15 cellular contexts compared by ENCODE assay signal in the genomic region with DNA sequence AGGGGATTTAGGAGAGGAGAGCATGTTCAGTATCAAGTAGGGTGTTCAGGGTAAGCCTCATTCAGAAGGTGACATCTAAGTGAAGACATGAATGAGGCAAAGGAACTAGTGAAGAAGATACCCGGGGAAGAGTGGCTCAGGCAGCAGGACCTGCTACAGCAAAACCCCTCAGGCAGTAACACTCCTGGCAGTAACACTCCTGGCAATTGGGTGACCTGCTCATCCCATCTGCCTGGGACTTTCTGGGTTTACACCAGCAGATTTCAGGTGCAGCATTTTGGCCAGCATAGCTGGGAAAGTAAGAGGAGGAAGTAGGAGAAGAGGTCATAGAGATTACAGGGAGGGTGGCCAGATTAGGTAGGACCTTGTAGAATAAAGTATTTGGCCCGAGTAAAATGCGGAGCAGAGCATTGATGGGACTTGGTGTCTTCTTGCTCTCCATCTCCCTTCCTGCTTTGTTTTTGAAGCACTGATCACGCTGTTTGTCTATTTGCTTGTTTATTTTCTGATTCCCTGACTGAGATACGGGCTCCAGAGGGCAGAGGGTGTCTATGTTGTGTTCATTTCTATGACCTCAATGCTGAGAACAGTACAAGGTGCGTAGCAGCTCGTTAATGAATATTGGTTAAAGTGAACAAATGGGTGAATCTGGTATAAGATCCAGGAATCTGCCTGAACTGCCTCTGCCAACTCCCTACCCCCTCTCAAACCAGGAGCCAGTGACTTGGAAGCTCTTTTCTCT.
DNase-seq lines count a peak whose midpoint lies in the region; TF ChIP-seq lines count a peak whose summit lies in the region.
"Had no signal": no experiment of that assay in that cellular context is flagged by ENCODE, and none has a peak within 500 bp of the region (broad histone marks: within the 10 kb centered on the region; RNA-seq: fewer than 3 reads in every experiment).

No MANE protein-coding gene starts in this region.

- H3K18ac ChIP-seq in trophoblast cell (ENCODE audit: low read length): no peak overlapping the region

- H3K14ac ChIP-seq in trophoblast cell (ENCODE audit: low read length): no peak overlapping the region

- no peak overlapping the region for H4K8ac ChIP-seq in trophoblast cell (ENCODE audit: low read depth, low read length)

- no peak overlapping the region for H2BK5ac ChIP-seq in trophoblast cell (ENCODE audit: low read depth, low read length, poor library complexity)

- DNase-seq in ELF-1 (ENCODE audit: low read depth, low spot score) (peak; percentile 27), NCI-H146 (lab: John Stamatoyannopoulos, UW) (peak; percentile 35), trophoblast cell (peak; percentile 46 to 58), KBM-7 (no peak), GM19240 (ENCODE audit: insufficient read length, low spot score) (no peak)
- no peak for DNase-seq in activated naive CD4-positive, alpha-beta T cell (lab: John Stamatoyannopoulos, UW)
- DNase-seq: 8988T; Calu3; CD4-positive, CD25-positive, alpha-beta regulatory T cell; DMS 273 treated with DMSO at 0.1 percent for 48 hours; IMR-90 had no signal

- no peak overlapping the region for H2BK120ac ChIP-seq in trophoblast cell (ENCODE audit: insufficient read depth, low read length, poor library complexity)

- no peak overlapping the region for H3K4ac ChIP-seq in trophoblast cell (ENCODE audit: low read depth, low read length)

- no peak overlapping the region for H2AFZ ChIP-seq in trophoblast cell (ENCODE audit: insufficient read depth, low read length, poor library complexity)

- no peak overlapping the region for H4K91ac ChIP-seq in trophoblast cell (ENCODE audit: low read depth, low read length)

- H3K4me3 ChIP-seq in liver (ENCODE audit: low read depth in 1 of 3, low read length in 3 of 3) (no peak overlapping the region), trophoblast cell (ENCODE audit: low read depth, low read length) (no peak overlapping the region)
- H3K4me3 ChIP-seq: BLaER1 treated with 17β-estradiol and CSF1 and Interleukin-3, amounts not matched to agents 10 nM and 100 nM; GM12878; HAP-1 had no signal

- H3K79me1 ChIP-seq in trophoblast cell (ENCODE audit: low read length): no peaks in the 10 kb centered on the region

- TF ChIP-seq CTCF in liver (IDR thresholded peaks at IDR 0.05; ENCODE audit: low read depth, low read length, missing input control): no peak

- no peak overlapping the region for H3K9ac ChIP-seq in liver (ENCODE audit: low read depth in 1 of 2, low read length in 2 of 2)
- H3K9ac ChIP-seq in trophoblast cell (ENCODE audit: low read length): no peak overlapping the region
- H3K9ac ChIP-seq: BLaER1 treated with 17β-estradiol and CSF1 and Interleukin-3, amounts not matched to agents 10 nM and 100 nM had no signal

- no peak overlapping the region for H3K23ac ChIP-seq in trophoblast cell (ENCODE audit: low read length)

- H4K12ac ChIP-seq in trophoblast cell (ENCODE audit: low read depth, low read length): no peak overlapping the region

- in situ Hi-C loops in KBM-7 (cut with MboI; ENCODE audit: low pct_unique_long_range_greater_than_20kb, low sequenced_read_pairs): no loop called here

- H3K4me2 ChIP-seq in trophoblast cell (ENCODE audit: low read length): no peak overlapping the region

- H3K36me3 ChIP-seq in liver (ENCODE audit: control insufficient read depth in 4 of 4, insufficient read depth in 3 of 4, low read depth in 1 of 4, low read length in 3 of 4) (no peaks in the 10 kb centered on the region), trophoblast cell (ENCODE audit: control insufficient read depth in 1 of 2, insufficient read depth in 2 of 2, low read length in 2 of 2) (no peaks in the 10 kb centered on the region)
- H3K36me3 ChIP-seq: BLaER1 treated with 17β-estradiol and CSF1 and Interleukin-3, amounts not matched to agents 10 nM and 100 nM; HAP-1 had no signal

- no peak overlapping the region for H2AK5ac ChIP-seq in trophoblast cell (ENCODE audit: low read length)

- no peaks in the 10 kb centered on the region for H3K79me2 ChIP-seq in trophoblast cell (ENCODE audit: control insufficient read depth, insufficient read depth, low read length, poor library complexity)

- H2BK12ac ChIP-seq in trophoblast cell (ENCODE audit: low read length): no peak overlapping the region

- H3K27me3 ChIP-seq in liver (ENCODE audit: control insufficient read depth in 4 of 4, insufficient read depth in 4 of 4, low read length in 3 of 4) (no peaks in the 10 kb centered on the region), trophoblast cell (ENCODE audit: insufficient read depth, low read length) (no peaks in the 10 kb centered on the region)
- H3K27me3 ChIP-seq: BLaER1 treated with 17β-estradiol and CSF1 and Interleukin-3, amounts not matched to agents 10 nM and 100 nM had no signal

- peak overlapping the region; percentile 61 to 64 for H3K27ac ChIP-seq in liver (ENCODE audit: low read depth in 1 of 2, low read length in 2 of 2)
- no peak overlapping the region for H3K27ac ChIP-seq in trophoblast cell (ENCODE audit: low read depth, low read length)
- H3K27ac ChIP-seq: BLaER1 treated with 17β-estradiol and CSF1 and Interleukin-3, amounts not matched to agents 10 nM and 100 nM had no signal

- peak; percentile 68 to 74 for TF ChIP-seq RAD21 in liver (IDR thresholded peaks at IDR 0.05)

- 39% methylated on average over 7 of the region's 7 CpGs for WGBS in liver
- no CpG with 5 or more reads among the region's 7 CpGs for whole genome bisulfite sequencing in trophoblast cell (ENCODE audit: extremely low coverage, insufficient coverage, insufficient read length)

- peaks cover 0 to 10% (median 4%) of the 10 kb centered on the region in 4 donors for H3K4me1 ChIP-seq in liver (ENCODE audit: control insufficient read depth in 4 of 4, insufficient read depth in 4 of 4, low read length in 3 of 4)
- peaks cover 5 to 9% of the 10 kb centered on the region in 2 experiments for H3K4me1 ChIP-seq in trophoblast cell (ENCODE audit: control insufficient read depth in 1 of 2, insufficient read depth in 2 of 2, low read length in 2 of 2)

- H3K9me3 ChIP-seq in liver (ENCODE audit: control insufficient read depth in 4 of 4, low read length in 3 of 4) (no peaks in the 10 kb centered on the region), trophoblast cell (ENCODE audit: insufficient read depth, low read depth, low read length) (no peaks in the 10 kb centered on the region)
- H3K9me3 ChIP-seq: HAP-1 had no signal

TF ChIP-seq in liver, 16 proteins besides CTCF, POLR2A, EP300 and RAD21 (continues in another document):
- TF ChIP-seq JUND (IDR thresholded peaks at IDR 0.05) (peak in 1 of 2 donors; percentile 61), YY1 (IDR thresholded peaks at IDR 0.05) (peak; percentile 43), FOXA2 (IDR thresholded peaks at IDR 0.05) (peak; percentile 79), SP1 (IDR thresholded peaks at IDR 0.05) (peak; percentile 81), GABPA (IDR thresholded peaks at IDR 0.05 in 1 of 2, conservative IDR thresholded peaks at IDR 0.05 in 1 of 2) (no peak), FOXA1 (IDR thresholded peaks at IDR 0.05) (peak; percentile 82), HNF4A (conservative IDR thresholded peaks at IDR 0.05) (peak; percentile 79 to 81), NR2F2 (IDR thresholded peaks at IDR 0.05) (no peak), HNF4G (IDR thresholded peaks at IDR 0.05) (peak; percentile 31), EGR1 (IDR thresholded peaks at IDR 0.05; ENCODE audit: low read depth in 2 of 2) (peak in 1 of 2 donors; percentile 10), TAF1 (conservative IDR thresholded peaks at IDR 0.05) (no peak)
- TF ChIP-seq, protein P1, sequence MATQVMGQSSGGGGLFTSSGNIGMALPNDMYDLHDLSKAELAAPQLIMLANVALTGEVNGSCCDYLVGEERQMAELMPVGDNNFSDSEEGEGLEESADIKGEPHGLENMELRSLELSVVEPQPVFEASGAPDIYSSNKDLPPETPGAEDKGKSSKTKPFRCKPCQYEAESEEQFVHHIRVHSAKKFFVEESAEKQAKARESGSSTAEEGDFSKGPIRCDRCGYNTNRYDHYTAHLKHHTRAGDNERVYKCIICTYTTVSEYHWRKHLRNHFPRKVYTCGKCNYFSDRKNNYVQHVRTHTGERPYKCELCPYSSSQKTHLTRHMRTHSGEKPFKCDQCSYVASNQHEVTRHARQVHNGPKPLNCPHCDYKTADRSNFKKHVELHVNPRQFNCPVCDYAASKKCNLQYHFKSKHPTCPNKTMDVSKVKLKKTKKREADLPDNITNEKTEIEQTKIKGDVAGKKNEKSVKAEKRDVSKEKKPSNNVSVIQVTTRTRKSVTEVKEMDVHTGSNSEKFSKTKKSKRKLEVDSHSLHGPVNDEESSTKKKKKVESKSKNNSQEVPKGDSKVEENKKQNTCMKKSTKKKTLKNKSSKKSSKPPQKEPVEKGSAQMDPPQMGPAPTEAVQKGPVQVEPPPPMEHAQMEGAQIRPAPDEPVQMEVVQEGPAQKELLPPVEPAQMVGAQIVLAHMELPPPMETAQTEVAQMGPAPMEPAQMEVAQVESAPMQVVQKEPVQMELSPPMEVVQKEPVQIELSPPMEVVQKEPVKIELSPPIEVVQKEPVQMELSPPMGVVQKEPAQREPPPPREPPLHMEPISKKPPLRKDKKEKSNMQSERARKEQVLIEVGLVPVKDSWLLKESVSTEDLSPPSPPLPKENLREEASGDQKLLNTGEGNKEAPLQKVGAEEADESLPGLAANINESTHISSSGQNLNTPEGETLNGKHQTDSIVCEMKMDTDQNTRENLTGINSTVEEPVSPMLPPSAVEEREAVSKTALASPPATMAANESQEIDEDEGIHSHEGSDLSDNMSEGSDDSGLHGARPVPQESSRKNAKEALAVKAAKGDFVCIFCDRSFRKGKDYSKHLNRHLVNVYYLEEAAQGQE (IDR thresholded peaks at IDR 0.05): peak; percentile 48
- TF ChIP-seq, protein P2, sequence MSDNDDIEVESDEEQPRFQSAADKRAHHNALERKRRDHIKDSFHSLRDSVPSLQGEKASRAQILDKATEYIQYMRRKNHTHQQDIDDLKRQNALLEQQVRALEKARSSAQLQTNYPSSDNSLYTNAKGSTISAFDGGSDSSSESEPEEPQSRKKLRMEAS (IDR thresholded peaks at IDR 0.05): no peak
- TF ChIP-seq, protein P3, sequence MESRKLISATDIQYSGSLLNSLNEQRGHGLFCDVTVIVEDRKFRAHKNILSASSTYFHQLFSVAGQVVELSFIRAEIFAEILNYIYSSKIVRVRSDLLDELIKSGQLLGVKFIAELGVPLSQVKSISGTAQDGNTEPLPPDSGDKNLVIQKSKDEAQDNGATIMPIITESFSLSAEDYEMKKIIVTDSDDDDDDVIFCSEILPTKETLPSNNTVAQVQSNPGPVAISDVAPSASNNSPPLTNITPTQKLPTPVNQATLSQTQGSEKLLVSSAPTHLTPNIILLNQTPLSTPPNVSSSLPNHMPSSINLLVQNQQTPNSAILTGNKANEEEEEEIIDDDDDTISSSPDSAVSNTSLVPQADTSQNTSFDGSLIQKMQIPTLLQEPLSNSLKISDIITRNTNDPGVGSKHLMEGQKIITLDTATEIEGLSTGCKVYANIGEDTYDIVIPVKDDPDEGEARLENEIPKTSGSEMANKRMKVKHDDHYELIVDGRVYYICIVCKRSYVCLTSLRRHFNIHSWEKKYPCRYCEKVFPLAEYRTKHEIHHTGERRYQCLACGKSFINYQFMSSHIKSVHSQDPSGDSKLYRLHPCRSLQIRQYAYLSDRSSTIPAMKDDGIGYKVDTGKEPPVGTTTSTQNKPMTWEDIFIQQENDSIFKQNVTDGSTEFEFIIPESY (IDR thresholded peaks at IDR 0.05): no peak

Comparison
In these comparisons a context has a peak if more than half of its experiments do, and no peak if none do; other contexts are left out.
1. DNase-seq: peak in ELF-1 (single experiment), NCI-H146 (single experiment) and trophoblast cell (2 of 2); none in KBM-7 (single experiment), activated naive CD4-positive, alpha-beta T cell (0 of 4) and GM19240 (single experiment).